ENCODE assay signal across 7 cellular contexts in the genomic region with DNA sequence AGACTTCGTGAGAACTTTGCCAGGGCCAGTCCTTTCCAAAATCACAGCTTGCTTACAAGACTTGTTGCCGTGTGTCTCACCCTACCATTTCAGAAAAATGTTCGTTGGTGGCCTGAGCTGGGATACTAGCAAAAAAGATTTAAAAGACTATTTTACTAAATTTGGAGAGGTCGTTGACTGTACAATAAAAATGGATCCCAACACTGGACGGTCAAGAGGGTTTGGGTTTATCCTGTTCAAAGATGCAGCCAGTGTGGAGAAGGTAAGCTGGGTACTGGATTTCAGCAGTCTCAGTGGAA. TPM values are rescaled to one million over a fixed set of nuclear protein-coding genes. Genes with fewer than 3 reads are reported as not detected.
DNase-seq lines count a peak whose midpoint lies in the region; ATAC-seq lines count a peak whose summit lies in the region.

No MANE protein-coding gene starts in this region.

- H3K27me3 ChIP-seq in HUES6 (ENCODE audit: control insufficient read depth, insufficient read depth, low read length) = no peaks in the 10 kb centered on the region

- no peak for ATAC-seq in stimulated activated naive B cell treated with anti-CD40 and anti-IgM and Interleukin-4, amounts not matched to agents 10 μg/mL and 1 μg/mL and 100 μg/mL, for 72 hours (replicated peaks)

- H3K27ac Mint-ChIP-seq in activated naive CD8-positive, alpha-beta T cell = peak overlapping the region; percentile 92
- H3K27ac Mint-ChIP-seq in immature natural killer cell = peak overlapping the region; percentile 62 to 96 (median 82)
- H3K27ac Mint-ChIP-seq in stimulated activated naive B cell treated with anti-CD40 and anti-IgM and Interleukin-4, amounts not matched to agents 10 μg/mL and 1 μg/mL and 100 μg/mL, for 72 hours = peak overlapping the region; percentile 92

- DNase-seq in immature natural killer cell (no peak), ecto neural progenitor cell (ENCODE audit: low spot score) (no peak), NCI-H526 (lab: John Stamatoyannopoulos, UW) (no peak), COLO829 (ENCODE audit: low spot score) (no peak)
- no peak for DNase-seq in stimulated activated naive B cell treated with anti-CD40 and anti-IgM and Interleukin-4, amounts not matched to agents 10 μg/mL and 1 μg/mL and 100 μg/mL, for 72 hours

- no peak overlapping the region for H3K27ac ChIP-seq in HUES6 (ENCODE audit: low read depth, low read length)

- no peaks in the 10 kb centered on the region for H3K9me3 Mint-ChIP-seq in activated naive CD8-positive, alpha-beta T cell (ENCODE audit: low read depth)
- no peaks in the 10 kb centered on the region for H3K9me3 Mint-ChIP-seq in immature natural killer cell
- peaks cover 0 to 3% of the 10 kb centered on the region in 2 donors for H3K9me3 Mint-ChIP-seq in stimulated activated naive B cell treated with anti-CD40 and anti-IgM and Interleukin-4, amounts not matched to agents 10 μg/mL and 1 μg/mL and 100 μg/mL, for 72 hours

- peak overlapping the region; percentile 96 for H3K9ac ChIP-seq in HUES6 (ENCODE audit: low read length)

- peak overlapping the region; percentile 78 for H3K4me3 ChIP-seq in HUES6 (ENCODE audit: low read depth, low read length)

- H3K4me1 ChIP-seq in HUES6 (ENCODE audit: control insufficient read depth, insufficient read depth, low read length) = peaks cover 3% of the 10 kb centered on the region; the same call in 1 of the 2 replicates

- peak overlapping the region; percentile 97 for H3K4me3 Mint-ChIP-seq in activated naive CD8-positive, alpha-beta T cell
- peak overlapping the region; percentile 74 to 90 (median 79) for H3K4me3 Mint-ChIP-seq in immature natural killer cell
- H3K4me3 Mint-ChIP-seq in stimulated activated naive B cell treated with anti-CD40 and anti-IgM and Interleukin-4, amounts not matched to agents 10 μg/mL and 1 μg/mL and 100 μg/mL, for 72 hours = peak overlapping the region; percentile 88 to 95

- peaks cover 55% of the 10 kb centered on the region for H3K36me3 ChIP-seq in HUES6 (ENCODE audit: control insufficient read depth, insufficient read depth, low read length)

- H3K36me3 Mint-ChIP-seq in activated naive CD8-positive, alpha-beta T cell = peaks cover 17% of the 10 kb centered on the region
- peaks cover 5 to 23% (median 13%) of the 10 kb centered on the region in 3 donors for H3K36me3 Mint-ChIP-seq in immature natural killer cell
- H3K36me3 Mint-ChIP-seq in stimulated activated naive B cell treated with anti-CD40 and anti-IgM and Interleukin-4, amounts not matched to agents 10 μg/mL and 1 μg/mL and 100 μg/mL, for 72 hours = peaks cover 39 to 55% of the 10 kb centered on the region in 2 donors

- no peaks in the 10 kb centered on the region for H3K9me3 ChIP-seq in HUES6 (ENCODE audit: control insufficient read depth, insufficient read depth, low read depth, low read length)

- peaks cover 33% of the 10 kb centered on the region for H3K4me1 Mint-ChIP-seq in activated naive CD8-positive, alpha-beta T cell (ENCODE audit: low read depth)
- H3K4me1 Mint-ChIP-seq in immature natural killer cell = peaks cover 38 to 40% of the 10 kb centered on the region in 2 donors
- H3K4me1 Mint-ChIP-seq in stimulated activated naive B cell treated with anti-CD40 and anti-IgM and Interleukin-4, amounts not matched to agents 10 μg/mL and 1 μg/mL and 100 μg/mL, for 72 hours = peaks cover 30 to 50% of the 10 kb centered on the region in 2 donors

- H3K27me3 Mint-ChIP-seq in activated naive CD8-positive, alpha-beta T cell = no peaks in the 10 kb centered on the region
- peaks cover 8 to 23% (median 17%) of the 10 kb centered on the region in 3 donors for H3K27me3 Mint-ChIP-seq in immature natural killer cell (ENCODE audit: low read depth in 3 of 3)
- H3K27me3 Mint-ChIP-seq in stimulated activated naive B cell treated with anti-CD40 and anti-IgM and Interleukin-4, amounts not matched to agents 10 μg/mL and 1 μg/mL and 100 μg/mL, for 72 hours = peaks cover 4 to 5% of the 10 kb centered on the region in 2 donors

RNA-seq across cellular contexts. Expression of gene HNRNPAB, which starts 1.4 kb away (rescaled TPM):
- polyA plus RNA-seq in immature natural killer cell = 100 to 1,000 TPM in 1 of 3 donors, 10 to 100 TPM in 2; 34.4 to 126 (median 62.9) TPM

RNA-seq across cellular contexts. Expression of gene GMCL2, which starts 18.5 kb away (rescaled TPM):
- polyA plus RNA-seq in immature natural killer cell = not detected

RNA-seq across cellular contexts. Expression of gene PHYKPL, which starts 26.9 kb away (rescaled TPM):
- 10 to 100 TPM; 28.2 to 44.1 (median 33.3) TPM for polyA plus RNA-seq in immature natural killer cell

RNA-seq across cellular contexts. Expression of gene NHP2, which starts 52.0 kb away (rescaled TPM):
- polyA plus RNA-seq in immature natural killer cell = 100 to 1,000 TPM; 163 to 196 (median 195) TPM
